Comparison of ENCODE assay signal across 1 cellular context in the genomic region with DNA sequence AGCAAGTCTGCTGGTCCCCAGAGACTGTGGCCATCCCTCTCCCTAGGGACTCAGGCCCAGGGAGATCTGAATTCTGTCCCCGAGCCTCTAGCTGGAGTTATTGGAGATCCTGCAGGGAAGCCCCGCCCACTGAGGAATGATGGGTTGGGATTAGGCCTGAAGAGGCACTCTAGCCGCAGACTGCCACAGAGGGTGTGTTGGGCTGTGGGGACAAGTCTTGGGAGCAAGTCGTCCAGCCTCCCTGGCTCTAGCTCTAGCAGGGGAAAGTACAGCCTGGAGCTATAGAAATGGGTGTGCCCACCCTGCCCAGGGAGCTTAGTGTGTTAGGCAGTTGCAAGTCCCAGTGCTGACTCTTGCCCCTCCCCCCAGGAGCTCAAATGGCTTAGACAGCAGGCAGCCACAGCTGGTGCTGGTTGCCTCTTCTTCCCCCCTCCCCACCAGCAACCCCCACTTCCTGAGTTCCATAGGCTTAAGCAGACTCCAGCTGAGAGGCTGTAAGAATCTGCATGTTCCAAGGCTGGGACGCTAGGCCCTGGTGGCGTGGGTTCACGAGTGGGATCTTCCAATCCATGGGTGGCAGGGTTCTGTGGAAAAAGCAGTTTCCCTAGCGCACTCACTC.
A peak's percentile ranks its signal among the peaks of the same experiment; 100 is the strongest.
TF ChIP-seq lines count a peak whose summit lies in the region.

No MANE protein-coding gene starts in this region.

TF ChIP-seq in H1, 55 proteins besides CTCF, POLR2A, EP300 and RAD21:
- TF ChIP-seq, protein P1, sequence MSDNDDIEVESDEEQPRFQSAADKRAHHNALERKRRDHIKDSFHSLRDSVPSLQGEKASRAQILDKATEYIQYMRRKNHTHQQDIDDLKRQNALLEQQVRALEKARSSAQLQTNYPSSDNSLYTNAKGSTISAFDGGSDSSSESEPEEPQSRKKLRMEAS (IDR thresholded peaks at IDR 0.05) = peak; percentile 23; the same call in 1 of the 2 replicates
- TF ChIP-seq TAF7 (optimal IDR thresholded peaks at IDR 0.05; ENCODE audit: borderline replicate concordance, low read depth, low read length) (no peak), JUND (IDR thresholded peaks at IDR 0.05; ENCODE audit: low read length) (no peak), CREB1 (IDR thresholded peaks at IDR 0.05) (no peak), YY1 (IDR thresholded peaks at IDR 0.05; ENCODE audit: low read depth, low read length) (no peak), ZNF274 (IDR thresholded peaks at IDR 0.05; ENCODE audit: borderline replicate concordance, extremely low read depth, low read length) (no peak), FOSL1 (IDR thresholded peaks at IDR 0.05; ENCODE audit: insufficient read depth, low read depth, low read length) (no peak), TEAD4 (IDR thresholded peaks at IDR 0.05; ENCODE audit: low read depth, low read length) (no peak), ASH2L (IDR thresholded peaks at IDR 0.05; ENCODE audit: low read length) (peak; percentile 71), MAFK (IDR thresholded peaks at IDR 0.05; ENCODE audit: low read depth, low read length) (no peak), BACH1 (IDR thresholded peaks at IDR 0.05; ENCODE audit: low read length) (no peak), POLR2AphosphoS5 (IDR thresholded peaks at IDR 0.05; ENCODE audit: low read depth, low read length) (no peak), CEBPB (IDR thresholded peaks at IDR 0.05; ENCODE audit: low read depth, low read length) (no peak), CTBP2 (IDR thresholded peaks at IDR 0.05; ENCODE audit: borderline replicate concordance, insufficient read depth, insufficient read length, low read length) (no peak), RFX5 (IDR thresholded peaks at IDR 0.05; ENCODE audit: borderline replicate concordance, low read depth, low read length) (no peak), EGR1 (IDR thresholded peaks at IDR 0.05; ENCODE audit: borderline replicate concordance, low read depth, low read length) (no peak), KDM1A (IDR thresholded peaks at IDR 0.05; ENCODE audit: borderline replicate concordance, low read length) (no peak), SP4 (IDR thresholded peaks at IDR 0.05; ENCODE audit: low read length) (no peak), NANOG (IDR thresholded peaks at IDR 0.05; ENCODE audit: insufficient read depth, low read depth, low read length, poor library complexity, severe bottlenecking) (peak; percentile 13), BRCA1 (IDR thresholded peaks at IDR 0.05; ENCODE audit: low read depth, low read length) (no peak), HDAC2 (IDR thresholded peaks at IDR 0.05; ENCODE audit: borderline replicate concordance in 1 of 2, low read depth in 2 of 2, low read length in 2 of 2) (0 out of 4 replicates have a peak, but pooled peaks of 1 of the 2 experiments have one; percentile 64), CHD1 (IDR thresholded peaks at IDR 0.05; ENCODE audit: low read depth, low read length) (no peak), RBBP5 (IDR thresholded peaks at IDR 0.05; ENCODE audit: borderline replicate concordance, low read depth, low read length) (peak; percentile 52; the same call in 1 of the 2 replicates), CHD2 (IDR thresholded peaks at IDR 0.05; ENCODE audit: low read length) (no peak), EZH2 (IDR thresholded peaks at IDR 0.05; ENCODE audit: low read depth, low read length, severe bottlenecking) (no peak), SAP30 (IDR thresholded peaks at IDR 0.05; ENCODE audit: insufficient read depth, insufficient replicate concordance, low read length) (no peak), KDM4A (IDR thresholded peaks at IDR 0.05; ENCODE audit: low read depth, low read length, severe bottlenecking) (no peak), GABPA (IDR thresholded peaks at IDR 0.05; ENCODE audit: borderline replicate concordance, insufficient read depth, low read length) (no peak), TCF12 (IDR thresholded peaks at IDR 0.05; ENCODE audit: low read depth, low read length) (no peak), GTF2F1 (IDR thresholded peaks at IDR 0.05; ENCODE audit: borderline replicate concordance, low read depth, low read length) (no peak), BCL11A (IDR thresholded peaks at IDR 0.05; ENCODE audit: low read depth in 2 of 2, low read length in 2 of 2) (no peak)
- TF ChIP-seq, protein P2, sequence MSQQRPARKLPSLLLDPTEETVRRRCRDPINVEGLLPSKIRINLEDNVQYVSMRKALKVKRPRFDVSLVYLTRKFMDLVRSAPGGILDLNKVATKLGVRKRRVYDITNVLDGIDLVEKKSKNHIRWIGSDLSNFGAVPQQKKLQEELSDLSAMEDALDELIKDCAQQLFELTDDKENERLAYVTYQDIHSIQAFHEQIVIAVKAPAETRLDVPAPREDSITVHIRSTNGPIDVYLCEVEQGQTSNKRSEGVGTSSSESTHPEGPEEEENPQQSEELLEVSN (IDR thresholded peaks at IDR 0.05) = no peak
- TF ChIP-seq, protein P3, sequence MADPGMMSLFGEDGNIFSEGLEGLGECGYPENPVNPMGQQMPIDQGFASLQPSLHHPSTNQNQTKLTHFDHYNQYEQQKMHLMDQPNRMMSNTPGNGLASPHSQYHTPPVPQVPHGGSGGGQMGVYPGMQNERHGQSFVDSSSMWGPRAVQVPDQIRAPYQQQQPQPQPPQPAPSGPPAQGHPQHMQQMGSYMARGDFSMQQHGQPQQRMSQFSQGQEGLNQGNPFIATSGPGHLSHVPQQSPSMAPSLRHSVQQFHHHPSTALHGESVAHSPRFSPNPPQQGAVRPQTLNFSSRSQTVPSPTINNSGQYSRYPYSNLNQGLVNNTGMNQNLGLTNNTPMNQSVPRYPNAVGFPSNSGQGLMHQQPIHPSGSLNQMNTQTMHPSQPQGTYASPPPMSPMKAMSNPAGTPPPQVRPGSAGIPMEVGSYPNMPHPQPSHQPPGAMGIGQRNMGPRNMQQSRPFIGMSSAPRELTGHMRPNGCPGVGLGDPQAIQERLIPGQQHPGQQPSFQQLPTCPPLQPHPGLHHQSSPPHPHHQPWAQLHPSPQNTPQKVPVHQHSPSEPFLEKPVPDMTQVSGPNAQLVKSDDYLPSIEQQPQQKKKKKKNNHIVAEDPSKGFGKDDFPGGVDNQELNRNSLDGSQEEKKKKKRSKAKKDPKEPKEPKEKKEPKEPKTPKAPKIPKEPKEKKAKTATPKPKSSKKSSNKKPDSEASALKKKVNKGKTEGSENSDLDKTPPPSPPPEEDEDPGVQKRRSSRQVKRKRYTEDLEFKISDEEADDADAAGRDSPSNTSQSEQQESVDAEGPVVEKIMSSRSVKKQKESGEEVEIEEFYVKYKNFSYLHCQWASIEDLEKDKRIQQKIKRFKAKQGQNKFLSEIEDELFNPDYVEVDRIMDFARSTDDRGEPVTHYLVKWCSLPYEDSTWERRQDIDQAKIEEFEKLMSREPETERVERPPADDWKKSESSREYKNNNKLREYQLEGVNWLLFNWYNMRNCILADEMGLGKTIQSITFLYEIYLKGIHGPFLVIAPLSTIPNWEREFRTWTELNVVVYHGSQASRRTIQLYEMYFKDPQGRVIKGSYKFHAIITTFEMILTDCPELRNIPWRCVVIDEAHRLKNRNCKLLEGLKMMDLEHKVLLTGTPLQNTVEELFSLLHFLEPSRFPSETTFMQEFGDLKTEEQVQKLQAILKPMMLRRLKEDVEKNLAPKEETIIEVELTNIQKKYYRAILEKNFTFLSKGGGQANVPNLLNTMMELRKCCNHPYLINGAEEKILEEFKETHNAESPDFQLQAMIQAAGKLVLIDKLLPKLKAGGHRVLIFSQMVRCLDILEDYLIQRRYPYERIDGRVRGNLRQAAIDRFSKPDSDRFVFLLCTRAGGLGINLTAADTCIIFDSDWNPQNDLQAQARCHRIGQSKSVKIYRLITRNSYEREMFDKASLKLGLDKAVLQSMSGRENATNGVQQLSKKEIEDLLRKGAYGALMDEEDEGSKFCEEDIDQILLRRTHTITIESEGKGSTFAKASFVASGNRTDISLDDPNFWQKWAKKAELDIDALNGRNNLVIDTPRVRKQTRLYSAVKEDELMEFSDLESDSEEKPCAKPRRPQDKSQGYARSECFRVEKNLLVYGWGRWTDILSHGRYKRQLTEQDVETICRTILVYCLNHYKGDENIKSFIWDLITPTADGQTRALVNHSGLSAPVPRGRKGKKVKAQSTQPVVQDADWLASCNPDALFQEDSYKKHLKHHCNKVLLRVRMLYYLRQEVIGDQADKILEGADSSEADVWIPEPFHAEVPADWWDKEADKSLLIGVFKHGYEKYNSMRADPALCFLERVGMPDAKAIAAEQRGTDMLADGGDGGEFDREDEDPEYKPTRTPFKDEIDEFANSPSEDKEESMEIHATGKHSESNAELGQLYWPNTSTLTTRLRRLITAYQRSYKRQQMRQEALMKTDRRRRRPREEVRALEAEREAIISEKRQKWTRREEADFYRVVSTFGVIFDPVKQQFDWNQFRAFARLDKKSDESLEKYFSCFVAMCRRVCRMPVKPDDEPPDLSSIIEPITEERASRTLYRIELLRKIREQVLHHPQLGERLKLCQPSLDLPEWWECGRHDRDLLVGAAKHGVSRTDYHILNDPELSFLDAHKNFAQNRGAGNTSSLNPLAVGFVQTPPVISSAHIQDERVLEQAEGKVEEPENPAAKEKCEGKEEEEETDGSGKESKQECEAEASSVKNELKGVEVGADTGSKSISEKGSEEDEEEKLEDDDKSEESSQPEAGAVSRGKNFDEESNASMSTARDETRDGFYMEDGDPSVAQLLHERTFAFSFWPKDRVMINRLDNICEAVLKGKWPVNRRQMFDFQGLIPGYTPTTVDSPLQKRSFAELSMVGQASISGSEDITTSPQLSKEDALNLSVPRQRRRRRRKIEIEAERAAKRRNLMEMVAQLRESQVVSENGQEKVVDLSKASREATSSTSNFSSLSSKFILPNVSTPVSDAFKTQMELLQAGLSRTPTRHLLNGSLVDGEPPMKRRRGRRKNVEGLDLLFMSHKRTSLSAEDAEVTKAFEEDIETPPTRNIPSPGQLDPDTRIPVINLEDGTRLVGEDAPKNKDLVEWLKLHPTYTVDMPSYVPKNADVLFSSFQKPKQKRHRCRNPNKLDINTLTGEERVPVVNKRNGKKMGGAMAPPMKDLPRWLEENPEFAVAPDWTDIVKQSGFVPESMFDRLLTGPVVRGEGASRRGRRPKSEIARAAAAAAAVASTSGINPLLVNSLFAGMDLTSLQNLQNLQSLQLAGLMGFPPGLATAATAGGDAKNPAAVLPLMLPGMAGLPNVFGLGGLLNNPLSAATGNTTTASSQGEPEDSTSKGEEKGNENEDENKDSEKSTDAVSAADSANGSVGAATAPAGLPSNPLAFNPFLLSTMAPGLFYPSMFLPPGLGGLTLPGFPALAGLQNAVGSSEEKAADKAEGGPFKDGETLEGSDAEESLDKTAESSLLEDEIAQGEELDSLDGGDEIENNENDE (IDR thresholded peaks at IDR 0.05; ENCODE audit: insufficient replicate concordance, low read length) = no peak
